9 cellular contexts compared by ENCODE assay signal in the genomic region with DNA sequence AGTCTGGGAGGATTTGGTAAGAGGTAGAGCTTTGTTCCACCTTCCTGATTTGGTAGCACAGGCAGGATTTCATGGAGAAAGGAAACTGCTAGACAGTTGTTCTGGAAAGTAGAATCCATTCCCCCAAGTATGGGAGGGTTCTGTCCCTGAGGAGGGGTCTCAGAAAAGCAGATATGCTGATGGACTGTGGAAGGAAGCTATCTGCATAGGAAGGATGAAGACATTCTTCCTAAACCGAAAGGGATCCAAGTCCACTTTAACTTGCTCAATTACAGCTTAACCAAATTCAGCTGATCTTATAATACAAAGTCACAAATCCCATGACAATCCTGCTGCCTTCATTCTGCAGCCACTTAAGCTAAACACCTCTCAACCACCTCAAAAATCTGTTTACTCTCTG. TPM values are rescaled to one million over a fixed set of nuclear protein-coding genes. Genes with fewer than 3 reads are reported as not detected.
DNase-seq lines count a peak whose midpoint lies in the region; ATAC-seq, FAIRE-seq and TF ChIP-seq lines count a peak whose summit lies in the region.
"Had no signal": no experiment of that assay in that cellular context is flagged by ENCODE, and none has a peak within 500 bp of the region (broad histone marks: within the 10 kb centered on the region; RNA-seq: fewer than 3 reads in every experiment).

No MANE protein-coding gene starts in this region.

- no peak overlapping the region for H2AK5ac ChIP-seq in mesenchymal stem cell (ENCODE audit: low read length, severe bottlenecking)

- DNase-seq in activated T-cell treated with anti-CD3 and anti-CD28 coated beads, Interleukin-2, amount 50 U/mL, for 72 hours, result no peak
- DNase-seq in activated T-cell treated with anti-CD3 and anti-CD28 coated beads for 4 hours (no peak), astrocyte (ENCODE audit: low read depth) (no peak), mesenchymal stem cell (no peak), transverse colon (no peak), prostate gland (ENCODE audit: low spot score) (no peak), SIG-M5 (lab: John Stamatoyannopoulos, UW) (no peak)

- H3K4ac ChIP-seq in mesenchymal stem cell (ENCODE audit: low read depth in 1 of 2, low read length in 2 of 2), result no peak overlapping the region

- TF ChIP-seq CTCF in astrocyte (IDR thresholded peaks at IDR 0.05; ENCODE audit: insufficient read depth, low read depth, low read length) (no peak), transverse colon (IDR thresholded peaks at IDR 0.05) (no peak), prostate gland (IDR thresholded peaks at IDR 0.05) (no peak)

- H3K4me3 ChIP-seq in astrocyte (ENCODE audit: insufficient read depth, low read depth, low read length), result no peak overlapping the region
- peak overlapping the region in 1 of 2 experiments; percentile 93 for H3K4me3 ChIP-seq in mesenchymal stem cell (ENCODE audit: insufficient read depth in 1 of 2, low read depth in 1 of 2, low read length in 2 of 2)
- peak overlapping the region in 3 of 4 donors; percentile 72 to 82 (median 80) for H3K4me3 ChIP-seq in transverse colon
- no peak overlapping the region for H3K4me3 ChIP-seq in prostate gland

- H4K91ac ChIP-seq in mesenchymal stem cell (ENCODE audit: low read length), result no peak overlapping the region

- no peak overlapping the region for H3K23ac ChIP-seq in mesenchymal stem cell (ENCODE audit: low read length in 2 of 2)

- H2BK5ac ChIP-seq in mesenchymal stem cell (ENCODE audit: low read depth, low read length, poor library complexity, severe bottlenecking), result no peak overlapping the region

- H2BK120ac ChIP-seq in mesenchymal stem cell (ENCODE audit: low read depth, low read length), result no peak overlapping the region

- FAIRE-seq in astrocyte (lab: Jason Lieb, UNC), result no peak

- H3K79me1 ChIP-seq in mesenchymal stem cell (replicated peaks; ENCODE audit: low read length, poor library complexity, severe bottlenecking), result peaks cover 14% of the 10 kb centered on the region

- H2BK12ac ChIP-seq in mesenchymal stem cell (ENCODE audit: low read length in 2 of 2), result no peak overlapping the region

- H3K14ac ChIP-seq in mesenchymal stem cell (ENCODE audit: low read length in 2 of 2), result no peak overlapping the region

- H3K27ac ChIP-seq in astrocyte (ENCODE audit: low read depth, low read length) (no peak overlapping the region), mesenchymal stem cell (ENCODE audit: low read length, poor library complexity, severe bottlenecking) (no peak overlapping the region), transverse colon (peak overlapping the region; percentile 95 to 99 (median 96)), prostate gland (peak overlapping the region in 1 of 2 donors; percentile 25)

- no peak overlapping the region for H4K8ac ChIP-seq in mesenchymal stem cell (ENCODE audit: low read length)

- no peak for TF ChIP-seq POLR2A in transverse colon (IDR thresholded peaks at IDR 0.05)
- no peak for TF ChIP-seq POLR2A in prostate gland (IDR thresholded peaks at IDR 0.05)

- no peak for ATAC-seq in activated T-cell treated with anti-CD3 and anti-CD28 coated beads, Interleukin-2, amount 50 U/mL, for 72 hours (replicated peaks in 1 of 2)
- ATAC-seq in HG03571 (IDR thresholded peaks at IDR 0.05; ENCODE audit: unreplicated experiment), result no peak
- ATAC-seq: activated CD4-positive, CD25-positive, alpha-beta regulatory T cell treated with anti-CD3 and anti-CD28 coated beads, Interleukin-2, amount 50 U/mL, for 24 hours had no signal

- peaks cover 8% of the 10 kb centered on the region for H3K79me2 ChIP-seq in astrocyte (ENCODE audit: insufficient read depth, low read length)

- H3K9me3 ChIP-seq in astrocyte (ENCODE audit: insufficient read depth, low read depth, low read length) (no peaks in the 10 kb centered on the region), mesenchymal stem cell (ENCODE audit: control insufficient read depth, low read length) (no peaks in the 10 kb centered on the region), transverse colon (no peaks in the 10 kb centered on the region), prostate gland (no peaks in the 10 kb centered on the region)

- no peaks in the 10 kb centered on the region for H3K27me3 Mint-ChIP-seq in activated T-cell treated with anti-CD3 and anti-CD28 coated beads, Interleukin-2, amount 50 U/mL, for 72 hours (ENCODE audit: low read depth)
- no peaks in the 10 kb centered on the region for H3K27me3 Mint-ChIP-seq in astrocyte (ENCODE audit: low read depth, unreplicated experiment)

- H3K4me1 Mint-ChIP-seq in activated T-cell treated with anti-CD3 and anti-CD28 coated beads, Interleukin-2, amount 50 U/mL, for 72 hours (ENCODE audit: low read depth), result peaks cover 69% of the 10 kb centered on the region
- no peaks in the 10 kb centered on the region for H3K4me1 Mint-ChIP-seq in astrocyte (ENCODE audit: low read depth, unreplicated experiment)

- no peaks in the 10 kb centered on the region for H3K27me3 ChIP-seq in astrocyte (ENCODE audit: insufficient read depth, low read length)
- H3K27me3 ChIP-seq in mesenchymal stem cell (ENCODE audit: control insufficient read depth in 1 of 2, insufficient read depth in 1 of 2, low read length in 2 of 2), result no peaks in the 10 kb centered on the region
- H3K27me3 ChIP-seq in transverse colon, result no peaks in the 10 kb centered on the region
- no peaks in the 10 kb centered on the region for H3K27me3 ChIP-seq in prostate gland (replicated peaks; ENCODE audit: insufficient read depth)

- no peak overlapping the region for H3K18ac ChIP-seq in mesenchymal stem cell (ENCODE audit: low read depth in 1 of 2, low read length in 2 of 2)

- H3K4me2 ChIP-seq in astrocyte (ENCODE audit: low read length), result peak overlapping the region; percentile 89
- no peak overlapping the region for H3K4me2 ChIP-seq in mesenchymal stem cell (ENCODE audit: low read length, poor library complexity, severe bottlenecking)

- no peak overlapping the region for H3K9ac ChIP-seq in astrocyte (ENCODE audit: low read length)
- H3K9ac ChIP-seq in mesenchymal stem cell (ENCODE audit: low read length), result peak overlapping the region; percentile 99

- H2AFZ ChIP-seq in astrocyte (ENCODE audit: low read depth, low read length) (no peak overlapping the region), mesenchymal stem cell (ENCODE audit: low read depth, low read length) (no peak overlapping the region)

- H3K4me3 Mint-ChIP-seq in activated T-cell treated with anti-CD3 and anti-CD28 coated beads, Interleukin-2, amount 50 U/mL, for 72 hours, result peak overlapping the region; percentile 88 to 93
- H3K4me3 Mint-ChIP-seq in astrocyte (ENCODE audit: unreplicated experiment), result no peak overlapping the region

- intact Hi-C loops in transverse colon (cut with DNase I; ENCODE audit: low total_unique reads), result loop anchor here (10.0 kb wide), 1 partner anchor 202 kb away; no protein-coding TSS in a partner anchor
- intact Hi-C loops in prostate gland (cut with DNase I), result loop anchor here (5.0 to 10.0 kb wide), 2 partner anchors 190 to 628 kb away; no protein-coding TSS in a partner anchor

- H3K4me1 ChIP-seq in astrocyte (ENCODE audit: insufficient read depth, low read length) (peaks cover 11% of the 10 kb centered on the region), mesenchymal stem cell (ENCODE audit: control insufficient read depth, insufficient read depth, low read depth, low read length) (peaks cover 4% of the 10 kb centered on the region), transverse colon (peaks cover 5 to 49% (median 33%) of the 10 kb centered on the region in 4 donors), prostate gland (replicated peaks) (no peaks in the 10 kb centered on the region)

- no peaks in the 10 kb centered on the region for H3K9me3 Mint-ChIP-seq in activated T-cell treated with anti-CD3 and anti-CD28 coated beads, Interleukin-2, amount 50 U/mL, for 72 hours
- H3K9me3 Mint-ChIP-seq in astrocyte (ENCODE audit: unreplicated experiment), result no peaks in the 10 kb centered on the region

- H3K36me3 ChIP-seq in astrocyte (ENCODE audit: insufficient read depth, low read length) (no peaks in the 10 kb centered on the region), mesenchymal stem cell (ENCODE audit: control insufficient read depth in 1 of 2, insufficient read depth in 2 of 2, low read depth in 1 of 2, low read length in 2 of 2) (peaks cover 0 to 38% of the 10 kb centered on the region in 2 experiments), transverse colon (no peaks in the 10 kb centered on the region), prostate gland (no peaks in the 10 kb centered on the region)

- no peak overlapping the region for H2BK15ac ChIP-seq in mesenchymal stem cell (ENCODE audit: low read depth, poor library complexity, severe bottlenecking)

- WGBS in mesenchymal stem cell, result 68% methylated on average over 1 of the region's 1 CpG
- WGBS in transverse colon (ENCODE audit: low coverage in 1 of 2), 2 donors, result 13 to 32% methylated on average over 1 of the region's 1 CpG
- 11% methylated on average over 1 of the region's 1 CpG for WGBS in prostate gland

- TF ChIP-seq EP300 in transverse colon (IDR thresholded peaks at IDR 0.05; ENCODE audit: low read depth), result no peak

- H3K36me3 Mint-ChIP-seq in activated T-cell treated with anti-CD3 and anti-CD28 coated beads, Interleukin-2, amount 50 U/mL, for 72 hours (ENCODE audit: insufficient read depth in 2 of 2), result peaks cover 7 to 9% of the 10 kb centered on the region in 2 donors
- H3K36me3 Mint-ChIP-seq in astrocyte (ENCODE audit: low read depth, unreplicated experiment), result no peaks in the 10 kb centered on the region

- H4K20me1 ChIP-seq in astrocyte (ENCODE audit: insufficient read depth, low read length), result peaks cover 8% of the 10 kb centered on the region

- in situ Hi-C loops in transverse colon (cut with MboI; ENCODE audit: low pct_ligation_motif_present in 1 of 4, low pct_unique_long_range_greater_than_20kb in 1 of 4, low sequenced_read_pairs in 3 of 4), result loop anchor here in 1 of 4 donors (25.0 kb wide), 1 partner anchor 210 kb away; no protein-coding TSS in a partner anchor

- H3K27ac Mint-ChIP-seq in activated T-cell treated with anti-CD3 and anti-CD28 coated beads, Interleukin-2, amount 50 U/mL, for 72 hours, result peak overlapping the region; percentile 62
- H3K27ac Mint-ChIP-seq in astrocyte (ENCODE audit: unreplicated experiment), result no peak overlapping the region

RNA-seq across cellular contexts. Expression of a gene that starts 2.6 kb away (rescaled TPM):
- 10 to 100 TPM; 25.2 to 26.6 TPM for total RNA-seq in activated T-cell treated with anti-CD3 and anti-CD28 coated beads, Interleukin-2, amount 50 U/mL, for 72 hours
- total RNA-seq in astrocyte (11.7 and 13.2 TPM in 2 replicates), transverse colon (100 to 1,000 TPM in 2 of 4 donors, 10 to 100 TPM in 2; 52.7 to 123 (median 97.1) TPM), prostate gland (10 to 100 TPM; 17.9 to 27.9 TPM)
- 45.1 TPM for polyA plus RNA-seq in mesenchymal stem cell (2013, experiment 1 of 2)
- 45.7 TPM for polyA plus RNA-seq in mesenchymal stem cell (2013, experiment 2 of 2)

Comparison
In these comparisons a context has a peak if more than half of its experiments do, and no peak if none do; other contexts are left out.
1. H3K27ac ChIP-seq: peak in transverse colon (4 of 4); none in astrocyte (single experiment) and mesenchymal stem cell (single experiment).
2. H3K4me3 ChIP-seq: peak in transverse colon (3 of 4); none in astrocyte (single experiment) and prostate gland (0 of 2).